12 cellular contexts compared by ENCODE assay signal in the genomic region with DNA sequence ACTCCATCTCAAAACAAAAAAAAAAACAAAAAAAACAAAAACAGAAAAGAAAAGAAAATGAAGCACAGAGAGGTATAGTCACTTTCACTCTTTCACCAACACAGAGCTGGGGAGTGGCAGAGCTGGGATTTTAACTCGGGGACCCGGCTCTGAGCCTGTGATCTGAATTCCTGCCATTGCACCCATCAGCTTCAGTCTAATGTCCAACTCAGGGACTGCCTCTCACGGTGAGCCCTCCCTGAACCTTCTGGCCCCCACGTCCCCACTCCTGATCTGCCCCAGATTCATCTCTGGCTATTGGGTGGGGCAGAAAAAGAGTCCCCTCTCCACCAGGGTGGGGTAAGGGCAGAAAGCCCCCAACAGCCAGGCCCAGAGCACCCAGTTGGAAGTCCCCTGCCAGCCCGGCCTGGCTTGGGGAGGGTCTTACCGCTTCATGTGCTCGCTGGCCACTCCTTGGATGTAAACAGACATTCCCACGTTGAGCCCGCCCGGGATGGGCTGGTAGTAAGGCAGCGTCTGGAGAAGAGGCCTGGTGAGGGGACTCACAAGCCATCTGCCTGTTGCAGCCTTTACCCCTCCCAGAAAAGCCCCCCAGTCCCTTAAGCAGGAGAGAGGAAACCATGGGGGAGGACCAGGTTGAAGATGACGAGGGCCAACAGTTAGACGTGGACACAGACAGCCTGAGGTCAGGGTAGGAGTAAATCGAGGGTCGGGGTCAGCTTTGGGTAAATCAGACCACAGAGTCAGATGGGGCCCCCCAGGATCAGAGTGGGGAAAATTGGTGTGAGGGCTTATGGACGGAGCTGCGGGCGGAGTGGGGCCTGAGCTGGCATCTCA. TPM values are rescaled to one million over a fixed set of nuclear protein-coding genes. Genes with fewer than 3 reads are reported as not detected.
DNase-seq lines count a peak whose midpoint lies in the region; ATAC-seq and TF ChIP-seq lines count a peak whose summit lies in the region.
"Had no signal": no experiment of that assay in that cellular context is flagged by ENCODE, and none has a peak within 500 bp of the region (broad histone marks: within the 10 kb centered on the region; RNA-seq: fewer than 3 reads in every experiment).

No MANE protein-coding gene starts in this region.

- H3K27ac ChIP-seq in foreskin keratinocyte = no peak overlapping the region
- H3K27ac ChIP-seq: ovary had no signal

- peak overlapping the region; percentile 85 for H3K9ac ChIP-seq in mucosa of stomach (ENCODE audit: low read length)

- peak overlapping the region; percentile 76 for H3K4me3 ChIP-seq in mucosa of stomach (ENCODE audit: low read length)

- H3K27me3 ChIP-seq in mucosa of stomach (ENCODE audit: control insufficient read depth, insufficient read depth, low read length) (no peaks in the 10 kb centered on the region), foreskin keratinocyte (no peaks in the 10 kb centered on the region)
- H3K27me3 ChIP-seq: BE2C, ovary had no signal

- ATAC-seq in foreskin keratinocyte (no peak), HG03039 (IDR thresholded peaks at IDR 0.05; ENCODE audit: unreplicated experiment) (no peak)

- DNase-seq in HT-29 (ENCODE audit: low spot score) = peak; percentile 57
- DNase-seq in foreskin keratinocyte = no peak
- DNase-seq: activated effector memory CD4-positive, alpha-beta T cell treated with anti-CD3 and anti-CD28 coated beads, Interleukin-2, amount 50 U/mL, for 16 hours; BE2C; HCEC 1CT; NCI-H510A; ovary had no signal

- H3K4me1 ChIP-seq in mucosa of stomach (ENCODE audit: control insufficient read depth, insufficient read depth, low read length) (peaks cover 16% of the 10 kb centered on the region), foreskin keratinocyte (peaks cover 8% of the 10 kb centered on the region)
- H3K4me1 ChIP-seq: BE2C had no signal

- TF ChIP-seq CTCF in foreskin keratinocyte (conservative IDR thresholded peaks at IDR 0.05) = no peak

- peaks cover 4% of the 10 kb centered on the region for H3K36me3 ChIP-seq in mucosa of stomach (ENCODE audit: control insufficient read depth, insufficient read depth, low read length)
- H3K36me3 ChIP-seq: BE2C, ovary had no signal

- no peaks in the 10 kb centered on the region for H3K9me3 ChIP-seq in mucosa of stomach (ENCODE audit: control insufficient read depth, low read length)
- H3K9me3 ChIP-seq: BE2C, ovary had no signal

RNA-seq across cellular contexts. Expression of a gene that starts 0.5 kb away (rescaled TPM):
- 959 and 1,005 TPM in 2 replicates for total RNA-seq in HT-29 (2014; rRNA removed; shearing (Covaris generic))
- 0.20 TPM in 1 of 2 replicates, not detected in the other for total RNA-seq in foreskin keratinocyte
- 0.24 TPM in 1 of 2 replicates, not detected in the other for polyA plus RNA-seq in foreskin keratinocyte
- total RNA-seq: Daoy had no signal
- polyA plus RNA-seq: IgD-negative memory B cell had no signal

RNA-seq across cellular contexts. Expression of a gene that starts 19.4 kb away (rescaled TPM):
- total RNA-seq in HT-29 (2014; rRNA removed; shearing (Covaris generic)) = 252 and 285 TPM in 2 replicates
- 51.5 and 64.9 TPM in 2 replicates for total RNA-seq in foreskin keratinocyte
- 114 and 121 TPM in 2 replicates for polyA plus RNA-seq in foreskin keratinocyte

RNA-seq across cellular contexts. Expression of a gene that starts 23.2 kb away (rescaled TPM):
- 6.0 TPM in 1 of 2 replicates, not detected in the other for total RNA-seq in HT-29 (2014; rRNA removed; shearing (Covaris generic))
- 407 and 889 TPM in 2 replicates for total RNA-seq in foreskin keratinocyte
- polyA plus RNA-seq in foreskin keratinocyte = 687 and 1,622 TPM in 2 replicates
- total RNA-seq: Daoy, left ventricle myocardium superior, ovary had no signal
- polyA plus RNA-seq: IgD-negative memory B cell, ovary had no signal

RNA-seq across cellular contexts. Expression of a gene that starts 37.6 kb away (rescaled TPM):
- 389 and 434 TPM in 2 replicates for total RNA-seq in HT-29 (2014; rRNA removed; shearing (Covaris generic))
- total RNA-seq in foreskin keratinocyte = 344 and 388 TPM in 2 replicates
- 268 and 317 TPM in 2 replicates for polyA plus RNA-seq in foreskin keratinocyte

RNA-seq across cellular contexts. Expression of a gene that starts 38.9 kb away (rescaled TPM):
- total RNA-seq in HT-29 (2014; rRNA removed; shearing (Covaris generic)) = 1.5 TPM in 1 of 2 replicates, not detected in the other
- total RNA-seq in foreskin keratinocyte = 6.6 and 11.2 TPM in 2 replicates
- polyA plus RNA-seq in foreskin keratinocyte = 13.7 and 24.2 TPM in 2 replicates
- total RNA-seq: Daoy, left ventricle myocardium superior had no signal
- polyA plus RNA-seq: IgD-negative memory B cell had no signal

Comparison
In these comparisons a context has a peak if more than half of its experiments do, and no peak if none do; other contexts are left out.
1. RNA of a gene that starts 0.5 kb away (total RNA-seq): 959 to 1,005 TPM in HT-29; 0.20 TPM in foreskin keratinocyte; every median in the first group is over 100 times any median in the second.
2. RNA of a gene that starts 23.2 kb away (total RNA-seq): 407 to 889 TPM in foreskin keratinocyte; 6.0 TPM in HT-29; every median in the first group is over 10 times any median in the second.